10 cellular contexts compared by ENCODE assay signal in genomic region chr10:117541405-117541908, GRCh38. TPM values are rescaled to one million over a fixed set of nuclear protein-coding genes. Genes with fewer than 3 reads are reported as not detected.
A peak's percentile ranks its signal among the peaks of the same experiment; 100 is the strongest.
DNase-seq lines count a peak whose midpoint lies in the region; ATAC-seq and TF ChIP-seq lines count a peak whose summit lies in the region.
"Had no signal": no experiment of that assay in that cellular context is flagged by ENCODE, and none has a peak within 500 bp of the region (broad histone marks: within the 10 kb centered on the region; RNA-seq: fewer than 3 reads in every experiment).

No MANE protein-coding gene starts in this region.

- H3K36me3 Mint-ChIP-seq in progenitor cell of endocrine pancreas (ENCODE audit: insufficient read depth), result no peaks in the 10 kb centered on the region
- peaks cover 3% of the 10 kb centered on the region for H3K36me3 Mint-ChIP-seq in activated CD8-positive, alpha-beta memory T cell treated with anti-CD3 and anti-CD28 coated beads, Interleukin-2, amount 10 ng/mL, durations not matched to agents 7 days and 5 days

- peak overlapping the region; percentile 50 for H3K4me3 Mint-ChIP-seq in progenitor cell of endocrine pancreas (ENCODE audit: low read depth)
- H3K4me3 Mint-ChIP-seq in activated CD8-positive, alpha-beta memory T cell treated with anti-CD3 and anti-CD28 coated beads, Interleukin-2, amount 10 ng/mL, durations not matched to agents 7 days and 5 days, result no peak overlapping the region

- H3K9me3 Mint-ChIP-seq in progenitor cell of endocrine pancreas (ENCODE audit: low read depth), result no peaks in the 10 kb centered on the region
- H3K9me3 Mint-ChIP-seq in activated CD8-positive, alpha-beta memory T cell treated with anti-CD3 and anti-CD28 coated beads, Interleukin-2, amount 10 ng/mL, durations not matched to agents 7 days and 5 days (ENCODE audit: low read depth), result no peaks in the 10 kb centered on the region

- TF ChIP-seq CTCF in fibroblast of pulmonary artery (IDR thresholded peaks at IDR 0.05; ENCODE audit: low read length, missing control alignments) (no peak), progenitor cell of endocrine pancreas (IDR thresholded peaks at IDR 0.05; ENCODE audit: unreplicated experiment) (no peak)

- peak overlapping the region; percentile 55 for H3K4me3 ChIP-seq in fibroblast of pulmonary artery (replicated peaks; ENCODE audit: low read depth, low read length)

- H3K27me3 Mint-ChIP-seq in progenitor cell of endocrine pancreas, result peaks cover 89% of the 10 kb centered on the region
- H3K27me3 Mint-ChIP-seq in activated CD8-positive, alpha-beta memory T cell treated with anti-CD3 and anti-CD28 coated beads, Interleukin-2, amount 10 ng/mL, durations not matched to agents 7 days and 5 days, result peaks cover 84% of the 10 kb centered on the region

- peaks cover 16% of the 10 kb centered on the region for H3K4me1 Mint-ChIP-seq in progenitor cell of endocrine pancreas (ENCODE audit: low read depth)
- peaks cover 10% of the 10 kb centered on the region for H3K4me1 Mint-ChIP-seq in activated CD8-positive, alpha-beta memory T cell treated with anti-CD3 and anti-CD28 coated beads, Interleukin-2, amount 10 ng/mL, durations not matched to agents 7 days and 5 days

- no peak for ATAC-seq in HG03025 (IDR thresholded peaks at IDR 0.05; ENCODE audit: low FRiP score, unreplicated experiment)
- no peak for ATAC-seq in HG02970 (IDR thresholded peaks at IDR 0.05; ENCODE audit: low FRiP score, unreplicated experiment)
- no peak for ATAC-seq in HG02870 (IDR thresholded peaks at IDR 0.05; ENCODE audit: unreplicated experiment)
- no peak for ATAC-seq in activated CD8-positive, alpha-beta memory T cell treated with anti-CD3 and anti-CD28 coated beads, Interleukin-2, amount 10 ng/mL, durations not matched to agents 7 days and 5 days

- peak overlapping the region; percentile 80 for H3K27ac Mint-ChIP-seq in progenitor cell of endocrine pancreas
- no peak overlapping the region for H3K27ac Mint-ChIP-seq in activated CD8-positive, alpha-beta memory T cell treated with anti-CD3 and anti-CD28 coated beads, Interleukin-2, amount 10 ng/mL, durations not matched to agents 7 days and 5 days

- peak; percentile 59 for DNase-seq in ELF-1 (ENCODE audit: low read depth, low spot score)
- peak; percentile 48 to 78 for DNase-seq in NCI-H446 (lab: John Stamatoyannopoulos, UW)
- DNase-seq in fibroblast of pulmonary artery (ENCODE audit: low read depth), result peak; percentile 70
- no peak for DNase-seq in progenitor cell of endocrine pancreas (ENCODE audit: low spot score, unreplicated experiment)
- DNase-seq in activated CD8-positive, alpha-beta memory T cell treated with anti-CD3 and anti-CD28 coated beads, Interleukin-2, amount 10 ng/mL, durations not matched to agents 7 days and 5 days, result no peak
- DNase-seq: NCI-H187 had no signal

- CTCF ChIA-PET in activated CD8-positive, alpha-beta memory T cell treated with anti-CD3 and anti-CD28 coated beads, Interleukin-2, amount 10 ng/mL, durations not matched to agents 7 days and 5 days (lab: Charles Lee), result no interaction called here

RNA-seq across cellular contexts. Expression of gene EMX2, which starts 1.1 kb away (rescaled TPM):
- 0.89 TPM in 1 of 2 replicates, not detected in the other for total RNA-seq in progenitor cell of endocrine pancreas
- total RNA-seq in activated CD8-positive, alpha-beta memory T cell treated with anti-CD3 and anti-CD28 coated beads, Interleukin-2, amount 10 ng/mL, durations not matched to agents 7 days and 5 days, result not detected
- total RNA-seq: cardiac muscle cell had no signal

Comparison
In these comparisons a context has a peak if more than half of its experiments do, and no peak if none do; other contexts are left out.
1. DNase-seq: peak in ELF-1 (single experiment), NCI-H446 (2 of 2) and fibroblast of pulmonary artery (single experiment); none in progenitor cell of endocrine pancreas (single experiment) and activated CD8-positive, alpha-beta memory T cell treated with anti-CD3 and anti-CD28 coated beads, Interleukin-2, amount 10 ng/mL, durations not matched to agents 7 days and 5 days (single experiment).